In genomic region chr6:112189494-112189893, GRCh38 we compare ENCODE assay signal across 17 cellular contexts.
DNase-seq lines count a peak whose midpoint lies in the region; ATAC-seq and TF ChIP-seq lines count a peak whose summit lies in the region.
"Had no signal": no experiment of that assay in that cellular context is flagged by ENCODE, and none has a peak within 500 bp of the region (broad histone marks: within the 10 kb centered on the region; RNA-seq: fewer than 3 reads in every experiment).

No MANE protein-coding gene starts in this region.

- H4K20me1 ChIP-seq in SK-N-SH (ENCODE audit: insufficient read depth): no peaks in the 10 kb centered on the region

- H3K79me2 ChIP-seq in SK-N-SH (ENCODE audit: insufficient read depth): no peaks in the 10 kb centered on the region

- H3K9ac ChIP-seq in SK-N-SH: no peak overlapping the region
- H3K9ac ChIP-seq in rectal smooth muscle tissue (ENCODE audit: low read length): no peak overlapping the region

- TF ChIP-seq CTCF in SK-N-SH (IDR thresholded peaks at IDR 0.05) (no peak), fibroblast of the aortic adventitia (IDR thresholded peaks at IDR 0.05; ENCODE audit: insufficient read depth, low read length) (no peak), ascending aorta (IDR thresholded peaks at IDR 0.05) (no peak)

- CTCF ChIA-PET in SK-N-SH (lab: Yijun Ruan, JAX): interaction anchor here (0.6 to 12.9 kb wide), 9 partner anchors 10 to 179 kb away, joined by 3 to 92 read pairs (median 3); no protein-coding TSS in a partner anchor

- H3K27me3 ChIP-seq in SK-N-SH (ENCODE audit: insufficient read depth) (no peaks in the 10 kb centered on the region), rectal smooth muscle tissue (ENCODE audit: control insufficient read depth, insufficient read depth, low read length) (no peaks in the 10 kb centered on the region), ascending aorta (no peaks in the 10 kb centered on the region)
- H3K27me3 ChIP-seq: adrenal gland, heart right ventricle had no signal

- H2AFZ ChIP-seq in SK-N-SH (ENCODE audit: low read depth): no peak overlapping the region

- peak; percentile 17 for DNase-seq in AG20443 (ENCODE audit: low spot score)
- no peak for DNase-seq in SK-N-SH
- DNase-seq in fibroblast of the aortic adventitia (ENCODE audit: low read depth): peak; percentile 75
- no peak for DNase-seq in pons (ENCODE audit: low spot score)
- DNase-seq in ascending aorta (ENCODE audit: low spot score in 2 of 2): no peak
- DNase-seq: H7; kidney; NCI-H1436; RPMI8226; stimulated activated CD4-positive, alpha-beta T cell treated with anti-CD3 and anti-CD28 coated beads, Interleukin-15, amount 100 ng/mL, for 24 hours; T-helper 1 cell had no signal

- no peak for ATAC-seq in HG03159 (IDR thresholded peaks at IDR 0.05; ENCODE audit: unreplicated experiment)
- no peak for ATAC-seq in GM19467 (IDR thresholded peaks at IDR 0.05; ENCODE audit: unreplicated experiment)

- POLR2A ChIA-PET in SK-N-SH (lab: Yijun Ruan, JAX): no interaction called here

- no peak overlapping the region for H3K4me2 ChIP-seq in SK-N-SH

- 41% methylated on average over 5 of the region's 5 CpGs for WGBS in SK-N-SH (ENCODE audit: low lambda C conversion rate)

- H3K4me3 ChIP-seq in SK-N-SH (ENCODE audit: low read depth in 2 of 2, low read length in 1 of 2) (no peak overlapping the region), fibroblast of the aortic adventitia (ENCODE audit: low read depth, low read length) (no peak overlapping the region), rectal smooth muscle tissue (ENCODE audit: low read length) (no peak overlapping the region), ascending aorta (no peak overlapping the region)
- H3K4me3 ChIP-seq: adrenal gland, coronary artery, heart right ventricle had no signal

- no peaks in the 10 kb centered on the region for H3K9me2 ChIP-seq in SK-N-SH

- peaks cover 0 to 16% of the 10 kb centered on the region in 2 experiments for H3K36me3 ChIP-seq in SK-N-SH (replicated peaks in 1 of 2; ENCODE audit: control insufficient read depth in 1 of 2, insufficient read depth in 2 of 2, low read length in 1 of 2)
- H3K36me3 ChIP-seq in rectal smooth muscle tissue (ENCODE audit: control insufficient read depth, insufficient read depth, low read length): peaks cover 9% of the 10 kb centered on the region
- H3K36me3 ChIP-seq in ascending aorta: no peaks in the 10 kb centered on the region
- H3K36me3 ChIP-seq: adrenal gland had no signal

- no peaks in the 10 kb centered on the region for H3F3A ChIP-seq in SK-N-SH (replicated peaks; ENCODE audit: insufficient read depth)

- H3K9me3 ChIP-seq in SK-N-SH (no peaks in the 10 kb centered on the region), ascending aorta (no peaks in the 10 kb centered on the region)
- H3K9me3 ChIP-seq: adrenal gland, heart right ventricle had no signal

- no peak for TF ChIP-seq RAD21 in SK-N-SH (IDR thresholded peaks at IDR 0.05; ENCODE audit: low read length)

- peak overlapping the region; percentile 18 to 76; a peak in 3 of 4 replicates for H3K27ac ChIP-seq in SK-N-SH (ENCODE audit: low read depth in 2 of 2, low read length in 1 of 2)
- peak overlapping the region; percentile 27 for H3K27ac ChIP-seq in rectal smooth muscle tissue (ENCODE audit: low read depth, low read length)
- H3K27ac ChIP-seq in ascending aorta: no peak overlapping the region
- H3K27ac ChIP-seq: coronary artery had no signal

- peak in 1 of 2 experiments; percentile 26; a peak in 1 of 4 replicates for TF ChIP-seq EP300 in SK-N-SH (IDR thresholded peaks at IDR 0.05; ENCODE audit: borderline replicate concordance in 1 of 2, low read depth in 1 of 2, low read length in 1 of 2)

- intact Hi-C loops in ascending aorta (cut with DNase I): no loop called here

- H3K4me1 ChIP-seq in SK-N-SH (ENCODE audit: control insufficient read depth in 1 of 2, insufficient read depth in 2 of 2, low read depth in 1 of 2, low read length in 1 of 2) (peaks cover 0 to 15% of the 10 kb centered on the region in 2 experiments; a peak in 2 of 4 replicates), rectal smooth muscle tissue (ENCODE audit: control insufficient read depth, insufficient read depth, low read length) (peaks cover 13% of the 10 kb centered on the region), ascending aorta (peaks cover 2 to 3% of the 10 kb centered on the region in 2 donors)

TF ChIP-seq in SK-N-SH, 30 proteins besides CTCF, POLR2A, EP300 and RAD21:
- no peak for TF ChIP-seq PBX3 (IDR thresholded peaks at IDR 0.05)
- 0 out of 2 replicates have a peak, but pooled peaks have one; percentile 4 for TF ChIP-seq JUND (IDR thresholded peaks at IDR 0.05)
- TF ChIP-seq TCF12 (IDR thresholded peaks at IDR 0.05): peak; percentile 54; the same call in 1 of the 2 replicates
- TF ChIP-seq NFIC (IDR thresholded peaks at IDR 0.05; ENCODE audit: borderline replicate concordance): peak; percentile 38

Comparison
In these comparisons a context has a peak if more than half of its experiments do, and no peak if none do; other contexts are left out.
1. DNase-seq: peak in AG20443 (single experiment) and fibroblast of the aortic adventitia (single experiment); none in SK-N-SH (single experiment), pons (single experiment) and ascending aorta (0 of 2).
2. H3K27ac ChIP-seq: peak in SK-N-SH (2 of 2) and rectal smooth muscle tissue (single experiment); none in ascending aorta (0 of 2).